ENCODE assay signal across 9 cellular contexts in genomic region chr18:48924621-48925601, GRCh38. TPM values are rescaled to one million over a fixed set of nuclear protein-coding genes. Genes with fewer than 3 reads are reported as not detected.
DNase-seq lines count a peak whose midpoint lies in the region; ATAC-seq and TF ChIP-seq lines count a peak whose summit lies in the region.
"Had no signal": no experiment of that assay in that cellular context is flagged by ENCODE, and none has a peak within 500 bp of the region (broad histone marks: within the 10 kb centered on the region; RNA-seq: fewer than 3 reads in every experiment).

No MANE protein-coding gene starts in this region.

- peaks cover 0 to 96% (median 91%) of the 10 kb centered on the region in 4 donors for H3K4me1 ChIP-seq in sigmoid colon

- no peak for ATAC-seq in HG03521 (IDR thresholded peaks at IDR 0.05; ENCODE audit: unreplicated experiment)

- no peak for TF ChIP-seq POLR2A in sigmoid colon (IDR thresholded peaks at IDR 0.05)

- no peak for TF ChIP-seq CTCF in sigmoid colon (IDR thresholded peaks at IDR 0.05)

- no peaks in the 10 kb centered on the region for H3K27me3 ChIP-seq in sigmoid colon

- no peaks in the 10 kb centered on the region for H3K9me3 ChIP-seq in sigmoid colon

- peak overlapping the region in 2 of 4 donors; percentile 8 to 10 for H3K4me3 ChIP-seq in sigmoid colon

- H3K36me3 ChIP-seq in sigmoid colon, result peaks cover 0 to 17% (median 10%) of the 10 kb centered on the region in 4 donors

- H3K27ac ChIP-seq in sigmoid colon, result peak overlapping the region; percentile 72 to 96 (median 81)

- intact Hi-C loops in sigmoid colon (cut with DNase I), result no loop called here

- TF ChIP-seq EP300 in sigmoid colon (IDR thresholded peaks at IDR 0.05), result no peak

- 57 to 64% methylated on average over 18 of the region's 18 CpGs for WGBS in sigmoid colon, 2 donors

- DNase-seq in GF-D8 (lab: John Stamatoyannopoulos, UW) (peak; percentile 23), fibroblast of peridontal ligament (ENCODE audit: extremely low read depth) (peak; percentile 15), sigmoid colon (no peak), NCI-H2196 (lab: John Stamatoyannopoulos, UW; ENCODE audit: unreplicated experiment) (no peak), superior temporal gyrus (ENCODE audit: extremely low spot score) (no peak)
- peak; percentile 45 to 52 for DNase-seq in activated CD4-positive, alpha-beta T cell treated with anti-CD3 and anti-CD28 coated beads, Interleukin-2, amount 50 U/mL, for 48 hours
- DNase-seq in activated CD4-positive, CD25-positive, alpha-beta regulatory T cell treated with anti-CD3 and anti-CD28 coated beads, Interleukin-2, amount 50 U/mL, for 72 hours, result no peak
- DNase-seq: KBM-7 had no signal

RNA-seq across cellular contexts. Expression of gene SMAD7, which starts 25.9 kb away (rescaled TPM):
- 10 to 100 TPM; 13.2 to 29.1 (median 21.5) TPM for total RNA-seq in sigmoid colon
- 10 to 100 TPM; 16.8 to 19.0 (median 18.3) TPM for polyA plus RNA-seq in sigmoid colon

Comparison
In these comparisons a context has a peak if more than half of its experiments do, and no peak if none do; other contexts are left out.
1. DNase-seq: peak in GF-D8 (single experiment), activated CD4-positive, alpha-beta T cell treated with anti-CD3 and anti-CD28 coated beads, Interleukin-2, amount 50 U/mL, for 48 hours (2 of 2) and fibroblast of peridontal ligament (single experiment); none in sigmoid colon (single experiment), activated CD4-positive, CD25-positive, alpha-beta regulatory T cell treated with anti-CD3 and anti-CD28 coated beads, Interleukin-2, amount 50 U/mL, for 72 hours (single experiment), NCI-H2196 (single experiment) and superior temporal gyrus (single experiment).